Comparison of ENCODE assay signal across 10 cellular contexts in the genomic region with DNA sequence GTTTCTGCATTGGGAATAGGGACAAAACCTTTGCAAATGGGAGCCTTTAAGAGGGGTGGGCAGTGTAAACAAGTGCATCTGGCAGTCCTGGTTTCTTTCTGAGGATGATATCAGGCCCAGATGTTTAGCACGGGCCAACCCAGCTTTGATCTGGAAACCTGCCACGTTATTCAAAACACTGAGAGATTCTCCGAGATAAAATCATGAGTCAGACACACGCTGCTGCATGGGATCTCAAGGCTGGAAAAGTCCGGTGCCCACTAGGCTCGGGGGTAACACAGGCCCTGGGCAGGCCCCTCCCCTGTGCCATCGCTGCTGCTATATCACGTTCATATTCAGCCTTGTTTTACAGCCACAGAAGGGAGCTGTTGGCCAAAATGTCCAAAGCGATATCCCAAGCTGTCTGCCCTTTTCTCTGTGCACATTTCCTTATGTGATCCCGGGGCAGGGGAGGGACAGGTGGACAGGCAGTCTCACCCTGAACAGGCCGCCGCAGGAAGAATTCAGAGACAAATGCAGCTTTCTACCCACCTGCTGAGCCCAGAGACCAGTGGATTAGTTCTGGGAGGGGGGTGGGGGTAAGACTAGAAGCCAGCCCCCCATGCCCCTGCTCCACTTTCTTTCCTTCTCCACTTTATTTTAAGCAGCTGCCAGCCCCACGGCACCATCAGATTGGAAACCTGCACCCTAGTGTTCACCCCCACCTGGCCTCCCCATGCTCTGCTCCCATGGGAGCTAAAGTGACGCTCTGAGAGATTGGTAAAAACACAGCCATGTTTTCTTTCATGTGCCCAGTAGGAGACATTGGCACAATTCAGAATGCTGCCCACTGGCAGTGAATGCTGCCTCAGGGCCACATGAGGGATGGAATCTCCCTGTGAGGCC.
A peak's percentile ranks its signal among the peaks of the same experiment; 100 is the strongest.
DNase-seq lines count a peak whose midpoint lies in the region; ATAC-seq and TF ChIP-seq lines count a peak whose summit lies in the region.
"Had no signal": no experiment of that assay in that cellular context is flagged by ENCODE, and none has a peak within 500 bp of the region (broad histone marks: within the 10 kb centered on the region; RNA-seq: fewer than 3 reads in every experiment).

No MANE protein-coding gene starts in this region.

- TF ChIP-seq CTCF in MCF 10A (IDR thresholded peaks at IDR 0.05; ENCODE audit: unreplicated experiment) (no peak), kidney epithelial cell (IDR thresholded peaks at IDR 0.05; ENCODE audit: insufficient read depth, low read length, poor library complexity, severe bottlenecking) (no peak)

- no peak overlapping the region for H3K27ac Mint-ChIP-seq in MCF 10A (ENCODE audit: low read depth, unreplicated experiment)
- H3K27ac Mint-ChIP-seq: activated naive CD4-positive, alpha-beta T cell treated with anti-CD3 and anti-CD28 coated beads, Interleukin-2, amount 10 ng/mL, durations not matched to agents 7 days and 5 days had no signal

- DNase-seq in NCI-H748 (lab: John Stamatoyannopoulos, UW; ENCODE audit: unreplicated experiment) (peak; percentile 25), NCI-H748 treated with DMSO at 0.1 percent for 48 hours (lab: John Stamatoyannopoulos, UW) (no peak), MCF 10A (ENCODE audit: unreplicated experiment) (peak; percentile 57), kidney epithelial cell (ENCODE audit: low read depth) (peak; percentile 16), ureter (ENCODE audit: low spot score) (peak; percentile 82)
- DNase-seq: activated naive CD4-positive, alpha-beta T cell treated with anti-CD3 and anti-CD28 coated beads, Interleukin-2, amount 10 ng/mL, durations not matched to agents 7 days and 5 days had no signal

- peaks cover 30% of the 10 kb centered on the region for H3K27me3 Mint-ChIP-seq in MCF 10A (ENCODE audit: insufficient read depth, unreplicated experiment)

- no TSS peak for BruUV-seq in MCF 10A (replicated peaks; lab: Mats Ljungman, UMichigan)

- intact Hi-C loops in MCF 10A (cut with micrococcal nuclease): no loop called here

- H3K27me3 ChIP-seq in kidney epithelial cell (ENCODE audit: control insufficient read depth, insufficient read depth, low read length): peaks cover 5% of the 10 kb centered on the region
- H3K27me3 ChIP-seq: BLaER1 had no signal

- no peak overlapping the region for H3K4me3 Mint-ChIP-seq in MCF 10A (ENCODE audit: unreplicated experiment)
- H3K4me3 Mint-ChIP-seq: activated naive CD4-positive, alpha-beta T cell treated with anti-CD3 and anti-CD28 coated beads, Interleukin-2, amount 10 ng/mL, durations not matched to agents 7 days and 5 days had no signal

- H3K9me3 Mint-ChIP-seq in MCF 10A (ENCODE audit: unreplicated experiment): no peaks in the 10 kb centered on the region
- H3K9me3 Mint-ChIP-seq: activated naive CD4-positive, alpha-beta T cell treated with anti-CD3 and anti-CD28 coated beads, Interleukin-2, amount 10 ng/mL, durations not matched to agents 7 days and 5 days had no signal

- H3K36me3 Mint-ChIP-seq in MCF 10A (ENCODE audit: insufficient read depth, unreplicated experiment): no peaks in the 10 kb centered on the region
- H3K36me3 Mint-ChIP-seq: activated naive CD4-positive, alpha-beta T cell treated with anti-CD3 and anti-CD28 coated beads, Interleukin-2, amount 10 ng/mL, durations not matched to agents 7 days and 5 days had no signal

- no peak overlapping the region for H3K4me3 ChIP-seq in kidney epithelial cell (ENCODE audit: low read depth, low read length)
- H3K4me3 ChIP-seq: BLaER1 had no signal

- H3K36me3 ChIP-seq in kidney epithelial cell (ENCODE audit: control insufficient read depth, insufficient read depth, low read length): no peaks in the 10 kb centered on the region
- H3K36me3 ChIP-seq: BLaER1 had no signal

- ATAC-seq in HG02981 (IDR thresholded peaks at IDR 0.05; ENCODE audit: unreplicated experiment) (no peak), GM18873 (IDR thresholded peaks at IDR 0.05; ENCODE audit: low FRiP score, unreplicated experiment) (no peak), HG02852 (IDR thresholded peaks at IDR 0.05; ENCODE audit: unreplicated experiment) (no peak)

- CTCF ChIA-PET in MCF 10A (lab: Yijun Ruan, JAX): interaction anchor here (0.6 to 1.2 kb wide), 6 partner anchors 17 to 238 kb away, joined by 3 to 4 read pairs (median 3); no protein-coding TSS in a partner anchor

- POLR2A ChIA-PET in MCF 10A (lab: Yijun Ruan, JAX): interaction anchor here (0.6 kb wide), 1 partner anchor 69 kb away, joined by 3 read pairs; a partner anchor contains a TSS

- peaks cover 16% of the 10 kb centered on the region for H3K4me1 Mint-ChIP-seq in MCF 10A (ENCODE audit: insufficient read depth, unreplicated experiment)
